9 cellular contexts compared by ENCODE assay signal in the genomic region with DNA sequence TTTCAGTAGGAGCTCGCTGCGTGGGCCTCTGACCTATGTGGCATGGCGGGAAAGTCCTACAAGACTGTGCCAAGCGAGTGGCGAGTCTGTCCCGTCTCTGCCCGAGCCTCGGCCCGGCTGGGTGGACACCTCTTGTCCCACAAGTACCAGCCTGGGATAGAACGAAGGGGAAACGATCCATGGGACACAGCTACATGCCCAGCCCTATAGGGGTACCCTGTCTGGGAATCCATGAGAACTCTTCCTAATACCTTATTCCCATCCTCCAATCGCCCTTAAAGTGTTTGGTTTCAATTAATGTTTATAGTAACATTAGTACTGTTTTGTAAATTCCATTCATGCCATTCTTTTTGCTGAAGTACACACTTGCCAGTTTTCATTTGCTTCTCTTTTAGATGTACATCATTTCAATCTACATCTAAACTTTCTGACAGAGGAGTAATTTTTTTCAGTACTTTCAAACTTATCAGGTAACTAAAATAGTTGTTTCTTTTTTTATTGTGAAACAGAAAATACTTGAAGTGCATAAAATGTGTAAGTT. TPM values are rescaled to one million over a fixed set of nuclear protein-coding genes. Genes with fewer than 3 reads are reported as not detected.
A peak's percentile ranks its signal among the peaks of the same experiment; 100 is the strongest.
DNase-seq lines count a peak whose midpoint lies in the region; ATAC-seq and TF ChIP-seq lines count a peak whose summit lies in the region.
"Had no signal": no experiment of that assay in that cellular context is flagged by ENCODE, and none has a peak within 500 bp of the region (broad histone marks: within the 10 kb centered on the region; RNA-seq: fewer than 3 reads in every experiment).

No MANE protein-coding gene starts in this region.

- peaks cover 2% of the 10 kb centered on the region for H3K4me1 Mint-ChIP-seq in activated CD4-positive, alpha-beta T cell treated with anti-CD3 and anti-CD28 coated beads for 36 hours
- peaks cover 5% of the 10 kb centered on the region; the same call in 1 of the 2 replicates for H3K4me1 Mint-ChIP-seq in WTC11

- ATAC-seq in activated CD4-positive, alpha-beta T cell treated with anti-CD3 and anti-CD28 coated beads for 36 hours, result no peak
- peak; percentile 32 for ATAC-seq in WTC11

- DNase-seq in activated CD4-positive, alpha-beta T cell treated with anti-CD3 and anti-CD28 coated beads for 36 hours, result no peak
- no peak for DNase-seq in activated CD4-positive, alpha-beta T cell treated with anti-CD3 and anti-CD28 coated beads for 48 hours
- DNase-seq in WTC11 (ENCODE audit: low spot score) (no peak), dedifferentiated amniotic fluid mesenchymal stem cell (ENCODE audit: extremely low spot score) (no peak), NCI-H1930 (lab: John Stamatoyannopoulos, UW) (no peak)
- no peak for DNase-seq in activated CD4-positive, CD25-positive, alpha-beta regulatory T cell (lab: John Stamatoyannopoulos, UW)

- H3K4me1 ChIP-seq in iPS-20b (ENCODE audit: insufficient read depth, low read length), result no peaks in the 10 kb centered on the region; the same call in 1 of the 2 replicates
- H3K4me1 ChIP-seq: foreskin keratinocyte had no signal

- H3K27me3 Mint-ChIP-seq in activated CD4-positive, alpha-beta T cell treated with anti-CD3 and anti-CD28 coated beads for 36 hours, result no peaks in the 10 kb centered on the region
- H3K27me3 Mint-ChIP-seq in WTC11 (ENCODE audit: low read depth), result no peaks in the 10 kb centered on the region

- peaks cover 48% of the 10 kb centered on the region for H3K36me3 Mint-ChIP-seq in activated CD4-positive, alpha-beta T cell treated with anti-CD3 and anti-CD28 coated beads for 36 hours (ENCODE audit: low read depth)
- peaks cover 14% of the 10 kb centered on the region for H3K36me3 Mint-ChIP-seq in WTC11

- H3K4me3 ChIP-seq in iPS-20b (ENCODE audit: low read length), result peak overlapping the region; percentile 85

- POLR2A ChIA-PET in activated CD4-positive, alpha-beta T cell treated with anti-CD3 and anti-CD28 coated beads for 36 hours (lab: Charles Lee), result interaction anchor here (4.0 kb wide), 1 partner anchor 11 kb away, joined by 53 read pairs; a partner anchor contains a TSS
- POLR2A ChIA-PET in WTC11 (lab: Charles Lee), result interaction anchor here (0.8 to 3.4 kb wide), 3 partner anchors 11 to 47 kb away, joined by 3 to 35 read pairs (median 3); a partner anchor contains a TSS

- H3K36me3 ChIP-seq in iPS-20b (ENCODE audit: insufficient read depth, low read depth, low read length), result peaks cover 5% of the 10 kb centered on the region; the same call in 1 of the 2 replicates

- H3K9me3 Mint-ChIP-seq in activated CD4-positive, alpha-beta T cell treated with anti-CD3 and anti-CD28 coated beads for 36 hours (ENCODE audit: low read depth), result peaks cover 21% of the 10 kb centered on the region
- peaks cover 7% of the 10 kb centered on the region for H3K9me3 Mint-ChIP-seq in WTC11

- CTCF ChIA-PET in activated CD4-positive, alpha-beta T cell treated with anti-CD3 and anti-CD28 coated beads for 36 hours (lab: Charles Lee), result interaction anchor here (3.5 kb wide), 1 partner anchor 11 kb away, joined by 19 read pairs; a partner anchor contains a TSS
- CTCF ChIA-PET in WTC11 (lab: Charles Lee), result interaction anchor here (3.2 kb wide), 1 partner anchor 12 kb away, joined by 16 read pairs; a partner anchor contains a TSS

- H3K9me3 ChIP-seq in iPS-20b (ENCODE audit: insufficient read depth, low read depth, low read length), result peaks cover 16% of the 10 kb centered on the region

- intact Hi-C loops in activated CD4-positive, alpha-beta T cell treated with anti-CD3 and anti-CD28 coated beads for 36 hours (cut with DNase I, micrococcal nuclease), result loop anchor here (1.0 to 5.0 kb wide), 13 partner anchors 11 to 818 kb away; a partner anchor contains a TSS

- peak overlapping the region; percentile 72 for H3K27ac Mint-ChIP-seq in activated CD4-positive, alpha-beta T cell treated with anti-CD3 and anti-CD28 coated beads for 36 hours
- 0 out of 2 replicates have a peak overlapping the region, but pooled peaks have one; percentile 24 for H3K27ac Mint-ChIP-seq in WTC11

- H3K27me3 ChIP-seq in iPS-20b (ENCODE audit: insufficient read depth, low read length), result no peaks in the 10 kb centered on the region
- H3K27me3 ChIP-seq: foreskin keratinocyte had no signal

- H3K27ac ChIP-seq in iPS-20b (ENCODE audit: low read length) (peak overlapping the region; percentile 49), temporal lobe (ENCODE audit: low read depth, low read length) (peak overlapping the region; percentile 94)

- H3K4me3 Mint-ChIP-seq in activated CD4-positive, alpha-beta T cell treated with anti-CD3 and anti-CD28 coated beads for 36 hours, result no peak overlapping the region
- no peak overlapping the region for H3K4me3 Mint-ChIP-seq in WTC11

- no peak for TF ChIP-seq CTCF in WTC11 (IDR thresholded peaks at IDR 0.05)

- H3K9ac ChIP-seq in iPS-20b (ENCODE audit: low read depth, low read length), result peak overlapping the region; percentile 88; the same call in 1 of the 2 replicates

TF ChIP-seq in WTC11, 78 proteins besides CTCF, POLR2A, EP300 and RAD21:
- TF ChIP-seq SMAD3 (CRISPR knock-in tag; IDR thresholded peaks at IDR 0.05; ENCODE audit: borderline replicate concordance) (no peak), TEAD1 (CRISPR knock-in tag; IDR thresholded peaks at IDR 0.05) (no peak), SOX15 (CRISPR knock-in tag; IDR thresholded peaks at IDR 0.05) (no peak), TCF7 (CRISPR knock-in tag; IDR thresholded peaks at IDR 0.05; ENCODE audit: low read depth) (no peak), TP53 (CRISPR knock-in tag; IDR thresholded peaks at IDR 0.05) (no peak), ZNF138 (CRISPR knock-in tag; conservative IDR thresholded peaks at IDR 0.05) (no peak)
- TF ChIP-seq, protein P1, sequence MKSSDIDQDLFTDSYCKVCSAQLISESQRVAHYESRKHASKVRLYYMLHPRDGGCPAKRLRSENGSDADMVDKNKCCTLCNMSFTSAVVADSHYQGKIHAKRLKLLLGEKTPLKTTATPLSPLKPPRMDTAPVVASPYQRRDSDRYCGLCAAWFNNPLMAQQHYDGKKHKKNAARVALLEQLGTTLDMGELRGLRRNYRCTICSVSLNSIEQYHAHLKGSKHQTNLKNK (CRISPR knock-in tag; IDR thresholded peaks at IDR 0.05), result no peak
- TF ChIP-seq, protein P2, sequence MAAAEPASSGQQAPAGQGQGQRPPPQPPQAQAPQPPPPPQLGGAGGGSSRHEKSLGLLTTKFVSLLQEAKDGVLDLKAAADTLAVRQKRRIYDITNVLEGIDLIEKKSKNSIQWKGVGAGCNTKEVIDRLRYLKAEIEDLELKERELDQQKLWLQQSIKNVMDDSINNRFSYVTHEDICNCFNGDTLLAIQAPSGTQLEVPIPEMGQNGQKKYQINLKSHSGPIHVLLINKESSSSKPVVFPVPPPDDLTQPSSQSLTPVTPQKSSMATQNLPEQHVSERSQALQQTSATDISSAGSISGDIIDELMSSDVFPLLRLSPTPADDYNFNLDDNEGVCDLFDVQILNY (CRISPR knock-in tag; IDR thresholded peaks at IDR 0.05), result no peak
- TF ChIP-seq, protein P3, sequence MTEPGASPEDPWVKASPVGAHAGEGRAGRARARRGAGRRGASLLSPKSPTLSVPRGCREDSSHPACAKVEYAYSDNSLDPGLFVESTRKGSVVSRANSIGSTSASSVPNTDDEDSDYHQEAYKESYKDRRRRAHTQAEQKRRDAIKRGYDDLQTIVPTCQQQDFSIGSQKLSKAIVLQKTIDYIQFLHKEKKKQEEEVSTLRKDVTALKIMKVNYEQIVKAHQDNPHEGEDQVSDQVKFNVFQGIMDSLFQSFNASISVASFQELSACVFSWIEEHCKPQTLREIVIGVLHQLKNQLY (CRISPR knock-in tag; IDR thresholded peaks at IDR 0.05), result no peak
- TF ChIP-seq, protein P4, sequence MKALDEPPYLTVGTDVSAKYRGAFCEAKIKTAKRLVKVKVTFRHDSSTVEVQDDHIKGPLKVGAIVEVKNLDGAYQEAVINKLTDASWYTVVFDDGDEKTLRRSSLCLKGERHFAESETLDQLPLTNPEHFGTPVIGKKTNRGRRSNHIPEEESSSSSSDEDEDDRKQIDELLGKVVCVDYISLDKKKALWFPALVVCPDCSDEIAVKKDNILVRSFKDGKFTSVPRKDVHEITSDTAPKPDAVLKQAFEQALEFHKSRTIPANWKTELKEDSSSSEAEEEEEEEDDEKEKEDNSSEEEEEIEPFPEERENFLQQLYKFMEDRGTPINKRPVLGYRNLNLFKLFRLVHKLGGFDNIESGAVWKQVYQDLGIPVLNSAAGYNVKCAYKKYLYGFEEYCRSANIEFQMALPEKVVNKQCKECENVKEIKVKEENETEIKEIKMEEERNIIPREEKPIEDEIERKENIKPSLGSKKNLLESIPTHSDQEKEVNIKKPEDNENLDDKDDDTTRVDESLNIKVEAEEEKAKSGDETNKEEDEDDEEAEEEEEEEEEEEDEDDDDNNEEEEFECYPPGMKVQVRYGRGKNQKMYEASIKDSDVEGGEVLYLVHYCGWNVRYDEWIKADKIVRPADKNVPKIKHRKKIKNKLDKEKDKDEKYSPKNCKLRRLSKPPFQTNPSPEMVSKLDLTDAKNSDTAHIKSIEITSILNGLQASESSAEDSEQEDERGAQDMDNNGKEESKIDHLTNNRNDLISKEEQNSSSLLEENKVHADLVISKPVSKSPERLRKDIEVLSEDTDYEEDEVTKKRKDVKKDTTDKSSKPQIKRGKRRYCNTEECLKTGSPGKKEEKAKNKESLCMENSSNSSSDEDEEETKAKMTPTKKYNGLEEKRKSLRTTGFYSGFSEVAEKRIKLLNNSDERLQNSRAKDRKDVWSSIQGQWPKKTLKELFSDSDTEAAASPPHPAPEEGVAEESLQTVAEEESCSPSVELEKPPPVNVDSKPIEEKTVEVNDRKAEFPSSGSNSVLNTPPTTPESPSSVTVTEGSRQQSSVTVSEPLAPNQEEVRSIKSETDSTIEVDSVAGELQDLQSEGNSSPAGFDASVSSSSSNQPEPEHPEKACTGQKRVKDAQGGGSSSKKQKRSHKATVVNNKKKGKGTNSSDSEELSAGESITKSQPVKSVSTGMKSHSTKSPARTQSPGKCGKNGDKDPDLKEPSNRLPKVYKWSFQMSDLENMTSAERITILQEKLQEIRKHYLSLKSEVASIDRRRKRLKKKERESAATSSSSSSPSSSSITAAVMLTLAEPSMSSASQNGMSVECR (CRISPR knock-in tag; IDR thresholded peaks at IDR 0.05; ENCODE audit: borderline replicate concordance), result no peak

RNA-seq across cellular contexts. Expression of a gene that starts 0.7 kb away (rescaled TPM):
- total RNA-seq in activated CD4-positive, alpha-beta T cell treated with anti-CD3 and anti-CD28 coated beads for 36 hours, result 1 to 10 TPM; 7.1 to 8.8 TPM
- total RNA-seq in WTC11 (2021) (5.9 to 8.6 TPM (median 6.8 TPM) in 3 replicates), temporal lobe (18.7 TPM)

RNA-seq across cellular contexts. Expression of a gene that starts 11.8 kb away (rescaled TPM):
- 1 to 10 TPM; 3.5 to 4.6 TPM for total RNA-seq in activated CD4-positive, alpha-beta T cell treated with anti-CD3 and anti-CD28 coated beads for 36 hours
- 4.5 to 6.4 TPM (median 5.2 TPM) in 3 replicates for total RNA-seq in WTC11 (2021)
- 26.8 TPM for total RNA-seq in temporal lobe
